ENCODE assay signal across 9 cellular contexts in the genomic region with DNA sequence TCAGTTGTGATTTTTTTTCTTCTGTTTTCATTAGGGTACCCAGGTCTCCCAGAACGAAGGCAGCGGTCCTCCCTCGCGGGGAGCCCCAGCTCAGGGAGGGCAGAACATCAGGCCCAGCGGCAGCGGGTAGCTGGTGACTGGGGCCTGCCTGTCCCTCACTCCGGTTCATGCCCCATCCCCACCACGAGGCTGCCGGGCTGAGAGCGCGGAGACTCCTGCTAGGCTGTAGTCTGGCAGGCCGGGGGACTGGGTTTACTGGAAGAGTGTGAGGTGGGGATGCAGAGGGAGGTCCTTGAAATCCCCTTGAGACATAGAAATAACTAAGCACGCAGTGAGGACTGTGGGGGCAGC. TPM values are rescaled to one million over a fixed set of nuclear protein-coding genes. Genes with fewer than 3 reads are reported as not detected.
DNase-seq lines count a peak whose midpoint lies in the region; ATAC-seq, FAIRE-seq and TF ChIP-seq lines count a peak whose summit lies in the region.
"Had no signal": no experiment of that assay in that cellular context is flagged by ENCODE, and none has a peak within 500 bp of the region (broad histone marks: within the 10 kb centered on the region; RNA-seq: fewer than 3 reads in every experiment).

No MANE protein-coding gene starts in this region.

- CTCF ChIA-PET in A673 (lab: Charles Lee) (interaction anchor here (0.6 to 2.5 kb wide), 5 partner anchors 276 to 732 kb away, joined by 3 to 10 read pairs (median 3); no protein-coding TSS in a partner anchor), activated B cell treated with CpG ODN at 0.5 μM for 24 hours (lab: Charles Lee) (interaction anchor here (1.1 kb wide), 1 partner anchor 9 kb away, joined by 4 read pairs; no protein-coding TSS in a partner anchor)

- H3K4me3 ChIP-seq in A673 (ENCODE audit: low read depth, low read length, poor library complexity, severe bottlenecking) (peak overlapping the region; percentile 38), kidney (ENCODE audit: low read length in 2 of 2) (peak overlapping the region in 1 of 2 donors; percentile 34)

- no peak overlapping the region for H3K9ac ChIP-seq in kidney (ENCODE audit: low read length in 2 of 2)

- peaks cover 9% of the 10 kb centered on the region for H3K4me1 ChIP-seq in A673 (ENCODE audit: insufficient read depth, low read length, poor library complexity, severe bottlenecking)
- peaks cover 0 to 4% of the 10 kb centered on the region in 2 donors for H3K4me1 ChIP-seq in kidney (ENCODE audit: control insufficient read depth in 1 of 2, insufficient read depth in 1 of 2, low read depth in 1 of 2, low read length in 2 of 2)

- FAIRE-seq in kidney (lab: Jason Lieb, UNC), result no peak

- intact Hi-C loops in A673 (cut with micrococcal nuclease; ENCODE audit: unreplicated experiment), result loop anchor here (2.0 to 5.0 kb wide), 2 partner anchors 600 to 766 kb away; no protein-coding TSS in a partner anchor
- intact Hi-C loops in activated B cell treated with CpG ODN at 0.5 μM for 24 hours (cut with micrococcal nuclease), result loop anchor here (1.0 kb wide), 1 partner anchor 284 kb away; no protein-coding TSS in a partner anchor
- intact Hi-C loops in kidney (cut with DNase I), result no loop called here

- H3K4me1 Mint-ChIP-seq in activated B cell treated with CpG ODN at 0.5 μM for 24 hours, result peaks cover 13% of the 10 kb centered on the region

- peaks cover 6% of the 10 kb centered on the region for H3K27me3 ChIP-seq in A673 (replicated peaks; ENCODE audit: insufficient read depth, low read depth, low read length, poor library complexity)

- H3K27ac Mint-ChIP-seq in activated B cell treated with CpG ODN at 0.5 μM for 24 hours, result no peak overlapping the region

- H3K9me3 Mint-ChIP-seq in activated B cell treated with CpG ODN at 0.5 μM for 24 hours, result no peaks in the 10 kb centered on the region

- peak overlapping the region; percentile 61 for H3K4me3 Mint-ChIP-seq in activated B cell treated with CpG ODN at 0.5 μM for 24 hours

- no peak for TF ChIP-seq POLR2A in erythroblast (IDR thresholded peaks at IDR 0.05; ENCODE audit: low read length)

- H3K36me3 Mint-ChIP-seq in activated B cell treated with CpG ODN at 0.5 μM for 24 hours (ENCODE audit: low read depth), result no peaks in the 10 kb centered on the region

- POLR2A ChIA-PET in A673 (lab: Charles Lee; ENCODE audit: low non-redundant PET), result no interaction called here
- POLR2A ChIA-PET in activated B cell treated with CpG ODN at 0.5 μM for 24 hours (lab: Charles Lee), result no interaction called here

- peak; percentile 20 for ATAC-seq in GM21528 (IDR thresholded peaks at IDR 0.05; ENCODE audit: low FRiP score, unreplicated experiment)
- no peak for ATAC-seq in activated B cell treated with CpG ODN at 0.5 μM for 24 hours (ENCODE audit: low read depth)
- ATAC-seq in HG03571 (IDR thresholded peaks at IDR 0.05; ENCODE audit: unreplicated experiment), result no peak

- no peak for TF ChIP-seq CTCF in A673 (conservative IDR thresholded peaks at IDR 0.05; ENCODE audit: low read depth, low read length)
- no peak for TF ChIP-seq CTCF in activated B cell treated with CpG ODN at 0.5 μM for 24 hours (IDR thresholded peaks at IDR 0.05)
- no peak for TF ChIP-seq CTCF in kidney (IDR thresholded peaks at IDR 0.05; ENCODE audit: borderline replicate concordance, extremely low read depth, insufficient read depth)

- H3K27ac ChIP-seq in A673 (ENCODE audit: low read depth, low read length, poor library complexity, severe bottlenecking), result no peak overlapping the region
- H3K27ac ChIP-seq in kidney (ENCODE audit: low read depth in 2 of 2, low read length in 2 of 2), result no peak overlapping the region

- peaks cover 26% of the 10 kb centered on the region for H3K27me3 Mint-ChIP-seq in activated B cell treated with CpG ODN at 0.5 μM for 24 hours

- DNase-seq in A673 (ENCODE audit: low spot score), result no peak
- no peak for DNase-seq in activated B cell treated with CpG ODN at 0.5 μM for 24 hours
- peak; percentile 71 for DNase-seq in kidney
- DNase-seq in NCI-H524 treated with DMSO at 0.1 percent for 48 hours (lab: John Stamatoyannopoulos, UW), result no peak
- DNase-seq in erythroblast (lab: John Stamatoyannopoulos, UW), result no peak
- no peak for DNase-seq in hepatic stellate cell (ENCODE audit: low spot score)

- H3K36me3 ChIP-seq in A673 (ENCODE audit: insufficient read depth, low read length, poor library complexity, severe bottlenecking), result no peaks in the 10 kb centered on the region
- no peaks in the 10 kb centered on the region for H3K36me3 ChIP-seq in kidney (ENCODE audit: control insufficient read depth in 1 of 2, insufficient read depth in 2 of 2, low read length in 2 of 2)

- peaks cover 4% of the 10 kb centered on the region for H3K9me3 ChIP-seq in A673 (ENCODE audit: low read depth, low read length, poor library complexity, severe bottlenecking)
- no peaks in the 10 kb centered on the region for H3K9me3 ChIP-seq in kidney (ENCODE audit: control insufficient read depth in 1 of 2, low read length in 2 of 2)

- BruUV-seq in A673 (replicated peaks; lab: Mats Ljungman, UMichigan), result no TSS peak

RNA-seq across cellular contexts. Expression of a gene that starts 10.5 kb away (rescaled TPM):
- total RNA-seq in A673 (2021) (0.67 and 0.68 TPM in 2 replicates), activated B cell treated with CpG ODN at 0.5 μM for 24 hours (not detected in 2 replicates), kidney (not detected)
- not detected for polyA plus RNA-seq in kidney (ENCODE audit: insufficient read depth, low read depth, low replicate concordance)
- total RNA-seq: mononuclear cell had no signal

RNA-seq across cellular contexts. Expression of a gene that starts 16.7 kb away (rescaled TPM):
- total RNA-seq in A673 (2021) (0.41 and 0.46 TPM in 2 replicates), activated B cell treated with CpG ODN at 0.5 μM for 24 hours (not detected in 2 replicates), kidney (0.25 TPM)
- 0.19 TPM for polyA plus RNA-seq in kidney (ENCODE audit: insufficient read depth, low read depth, low replicate concordance)
- total RNA-seq: mononuclear cell had no signal
